21 cellular contexts compared by ENCODE assay signal in genomic region chr4:158813113-158813512, GRCh38. TPM values are rescaled to one million over a fixed set of nuclear protein-coding genes. Genes with fewer than 3 reads are reported as not detected.
A peak's percentile ranks its signal among the peaks of the same experiment; 100 is the strongest.
DNase-seq lines count a peak whose midpoint lies in the region; ATAC-seq and TF ChIP-seq lines count a peak whose summit lies in the region.
"Had no signal": no experiment of that assay in that cellular context is flagged by ENCODE, and none has a peak within 500 bp of the region (broad histone marks: within the 10 kb centered on the region; RNA-seq: fewer than 3 reads in every experiment).

No MANE protein-coding gene starts in this region.

- peaks cover 5% of the 10 kb centered on the region for H3K36me3 Mint-ChIP-seq in activated T-helper 1 cell treated with anti-CD3 and anti-CD28 coated beads, Interleukin-12 subunit alpha, Interleukin-12 subunit beta, Interleukin-2, Interleukin-4 antibody, amounts not matched to agents 30 ng/mL and 10 ng/mL and 1 ng/mL, durations not matched to agents 14 hours and 24 hours and 36 hours (ENCODE audit: low read depth)
- H3K36me3 Mint-ChIP-seq in nephron (ENCODE audit: low read depth): no peaks in the 10 kb centered on the region
- no peaks in the 10 kb centered on the region for H3K36me3 Mint-ChIP-seq in type B pancreatic cell
- H3K36me3 Mint-ChIP-seq: CD8-positive, alpha-beta T cell had no signal

- H3K4me3 Mint-ChIP-seq in activated T-helper 1 cell treated with anti-CD3 and anti-CD28 coated beads, Interleukin-12 subunit alpha, Interleukin-12 subunit beta, Interleukin-2, Interleukin-4 antibody, amounts not matched to agents 30 ng/mL and 10 ng/mL and 1 ng/mL, durations not matched to agents 14 hours and 24 hours and 36 hours: no peak overlapping the region
- no peak overlapping the region for H3K4me3 Mint-ChIP-seq in nephron
- H3K4me3 Mint-ChIP-seq in type B pancreatic cell: no peak overlapping the region
- H3K4me3 Mint-ChIP-seq: CD8-positive, alpha-beta T cell had no signal

- no peaks in the 10 kb centered on the region for H3K9me3 Mint-ChIP-seq in activated T-helper 1 cell treated with anti-CD3 and anti-CD28 coated beads, Interleukin-12 subunit alpha, Interleukin-12 subunit beta, Interleukin-2, Interleukin-4 antibody, amounts not matched to agents 30 ng/mL and 10 ng/mL and 1 ng/mL, durations not matched to agents 14 hours and 24 hours and 36 hours
- H3K9me3 Mint-ChIP-seq in nephron (no peaks in the 10 kb centered on the region), type B pancreatic cell (peaks cover 4% of the 10 kb centered on the region)
- H3K9me3 Mint-ChIP-seq: CD8-positive, alpha-beta T cell had no signal

- H3K36me3 ChIP-seq in heart right ventricle (no peaks in the 10 kb centered on the region), gastroesophageal sphincter (no peaks in the 10 kb centered on the region)

- ATAC-seq in heart right ventricle: no peak
- no peak for ATAC-seq in GM21447 (IDR thresholded peaks at IDR 0.05; ENCODE audit: unreplicated experiment)
- ATAC-seq in gastroesophageal sphincter: no peak
- ATAC-seq: A549; CD8-positive, alpha-beta T cell; GM12878; HCT116 had no signal

- intact Hi-C loops in heart right ventricle (cut with DNase I): loop anchor here in 3 of 10 donors (5.0 kb wide), 2 partner anchors 36 to 41 kb away; no protein-coding TSS in a partner anchor
- intact Hi-C loops in cardiac septum (cut with DNase I): no loop called here
- intact Hi-C loops in activated T-helper 1 cell treated with anti-CD3 and anti-CD28 coated beads, Interleukin-12 subunit alpha, Interleukin-12 subunit beta, Interleukin-2, Interleukin-4 antibody, amounts not matched to agents 30 ng/mL and 10 ng/mL and 1 ng/mL, durations not matched to agents 14 hours and 24 hours and 36 hours (cut with micrococcal nuclease): no loop called here

- H3K4me1 ChIP-seq in heart right ventricle (peaks cover 15 to 86% (median 69%) of the 10 kb centered on the region in 9 donors), gastroesophageal sphincter (peaks cover 22 to 76% (median 33%) of the 10 kb centered on the region in 3 donors)

- H3K27me3 ChIP-seq in heart right ventricle (no peaks in the 10 kb centered on the region), gastroesophageal sphincter (no peaks in the 10 kb centered on the region)
- H3K27me3 ChIP-seq: BLaER1 treated with 17β-estradiol and CSF1 and Interleukin-3, amounts not matched to agents 10 nM and 100 nM had no signal

- H3K4me1 Mint-ChIP-seq in activated T-helper 1 cell treated with anti-CD3 and anti-CD28 coated beads, Interleukin-12 subunit alpha, Interleukin-12 subunit beta, Interleukin-2, Interleukin-4 antibody, amounts not matched to agents 30 ng/mL and 10 ng/mL and 1 ng/mL, durations not matched to agents 14 hours and 24 hours and 36 hours (ENCODE audit: low read depth): peaks cover 73% of the 10 kb centered on the region
- H3K4me1 Mint-ChIP-seq in nephron (peaks cover 40% of the 10 kb centered on the region), type B pancreatic cell (ENCODE audit: unreplicated experiment) (peaks cover 58% of the 10 kb centered on the region)

- no peak for TF ChIP-seq EP300 in gastroesophageal sphincter (IDR thresholded peaks at IDR 0.05)

- H3K27ac Mint-ChIP-seq in activated T-helper 1 cell treated with anti-CD3 and anti-CD28 coated beads, Interleukin-12 subunit alpha, Interleukin-12 subunit beta, Interleukin-2, Interleukin-4 antibody, amounts not matched to agents 30 ng/mL and 10 ng/mL and 1 ng/mL, durations not matched to agents 14 hours and 24 hours and 36 hours: peak overlapping the region; percentile 50
- H3K27ac Mint-ChIP-seq in nephron (peak overlapping the region; percentile 21 to 22 (median 21)), type B pancreatic cell (peak overlapping the region; percentile 19)
- H3K27ac Mint-ChIP-seq: CD8-positive, alpha-beta T cell had no signal

- H3K27me3 Mint-ChIP-seq in activated T-helper 1 cell treated with anti-CD3 and anti-CD28 coated beads, Interleukin-12 subunit alpha, Interleukin-12 subunit beta, Interleukin-2, Interleukin-4 antibody, amounts not matched to agents 30 ng/mL and 10 ng/mL and 1 ng/mL, durations not matched to agents 14 hours and 24 hours and 36 hours (ENCODE audit: insufficient read depth): peaks cover 2% of the 10 kb centered on the region
- peaks cover 4% of the 10 kb centered on the region for H3K27me3 Mint-ChIP-seq in nephron (ENCODE audit: low read depth)
- H3K27me3 Mint-ChIP-seq in type B pancreatic cell: no peaks in the 10 kb centered on the region

- WGBS in heart right ventricle, 2 donors: 95 to 96% methylated on average over 3 of the region's 3 CpGs
- 95 to 100% methylated on average over 3 of the region's 3 CpGs for WGBS in gastroesophageal sphincter (ENCODE audit: low coverage in 1 of 2), 2 donors

- H3K27ac ChIP-seq in heart right ventricle (peak overlapping the region in 7 of 10 donors; percentile 7 to 89 (median 76)), gastroesophageal sphincter (peak overlapping the region in 2 of 4 donors; percentile 83 to 87)
- H3K27ac ChIP-seq: A549 had no signal

- TF ChIP-seq POLR2A in gastroesophageal sphincter (IDR thresholded peaks at IDR 0.05): no peak

- TF ChIP-seq CTCF in heart right ventricle (IDR thresholded peaks at IDR 0.05) (no peak), nephron (IDR thresholded peaks at IDR 0.05; ENCODE audit: unreplicated experiment in 3 of 3) (no peak), type B pancreatic cell (conservative IDR thresholded peaks at IDR 0.05) (no peak), gastroesophageal sphincter (IDR thresholded peaks at IDR 0.05) (no peak)

- H3K9me3 ChIP-seq in heart right ventricle: no peaks in the 10 kb centered on the region
- H3K9me3 ChIP-seq in gastroesophageal sphincter: no peaks in the 10 kb centered on the region
- H3K9me3 ChIP-seq: A549 had no signal

- DNase-seq in heart right ventricle (no peak), cardiac septum (ENCODE audit: low spot score) (no peak), type B pancreatic cell (ENCODE audit: extremely low spot score, unreplicated experiment) (no peak), DMS53 (lab: John Stamatoyannopoulos, UW) (no peak)
- DNase-seq in activated T-helper 1 cell treated with anti-CD3 and anti-CD28 coated beads, Interleukin-12 subunit alpha, Interleukin-12 subunit beta, Interleukin-2, Interleukin-4 antibody, amounts not matched to agents 30 ng/mL and 10 ng/mL and 1 ng/mL, durations not matched to agents 14 hours and 24 hours and 36 hours (ENCODE audit: low spot score): no peak
- DNase-seq: Calu3; CD8-positive, alpha-beta T cell; EL; GOT3; KBM-7; NCI-H1105; NCI-H2081 treated with DMSO at 0.1 percent for 48 hours; NCI-H446 treated with DMSO at 0.1 percent for 48 hours; SHP77 had no signal

- H3K4me3 ChIP-seq in heart right ventricle: no peak overlapping the region
- no peak overlapping the region for H3K4me3 ChIP-seq in gastroesophageal sphincter
- H3K4me3 ChIP-seq: A549; BLaER1 treated with 17β-estradiol and CSF1 and Interleukin-3, amounts not matched to agents 10 nM and 100 nM; GM12878 had no signal

RNA-seq across cellular contexts. Expression of gene FNIP2, which starts 44.3 kb away (rescaled TPM):
- total RNA-seq in heart right ventricle (10 to 100 TPM; 34.1 to 89.7 (median 53.4) TPM), cardiac septum (38.5 TPM), type B pancreatic cell (ENCODE audit: low replicate concordance) (31.0 and 36.5 TPM in 2 replicates), gastroesophageal sphincter (100 to 1,000 TPM in 1 of 4 donors, 10 to 100 TPM in 3; 53.0 to 135 (median 70.5) TPM)
- 10 to 100 TPM in 1 of 2 donors, 1 to 10 TPM in 1; 8.5 to 17.8 TPM for polyA plus RNA-seq in heart right ventricle
- total RNA-seq in activated T-helper 1 cell treated with anti-CD3 and anti-CD28 coated beads, Interleukin-12 subunit alpha, Interleukin-12 subunit beta, Interleukin-2, Interleukin-4 antibody, amounts not matched to agents 30 ng/mL and 10 ng/mL and 1 ng/mL, durations not matched to agents 14 hours and 24 hours and 36 hours: 18.8 and 20.4 TPM in 2 replicates
